In the genomic region with DNA sequence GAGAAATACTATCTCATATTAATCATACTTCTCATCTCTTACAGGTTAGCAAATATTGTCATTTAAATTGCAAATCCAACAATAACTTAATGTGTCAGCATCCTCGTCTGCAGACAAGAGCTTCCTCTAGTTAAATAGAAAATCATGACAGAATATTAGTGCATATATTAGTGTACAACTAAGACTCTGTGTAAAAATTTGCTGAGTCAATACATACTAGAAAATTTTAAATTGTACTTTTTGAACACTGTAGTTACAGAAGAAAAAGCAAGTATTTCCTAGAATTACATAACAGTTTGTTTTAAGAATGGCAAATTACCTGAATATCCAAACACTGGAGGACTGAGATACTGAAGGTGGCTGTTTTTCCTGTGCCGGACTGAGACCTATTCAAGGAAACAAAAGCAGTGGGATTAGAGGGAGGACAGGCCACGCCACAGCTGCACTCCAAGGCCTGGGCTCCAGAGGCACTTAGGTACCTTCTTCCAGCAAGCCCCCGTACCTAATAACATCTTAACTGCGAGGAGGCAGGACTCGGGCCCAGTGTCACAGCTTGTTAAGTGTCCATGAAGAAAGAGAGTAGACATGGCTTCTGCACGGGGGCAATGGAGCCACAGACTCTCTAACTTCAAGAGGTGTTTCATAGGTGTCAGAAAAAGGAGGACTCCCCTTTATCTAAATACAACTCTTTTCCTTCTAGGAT, we compare ENCODE assay signal across 27 cellular contexts. TPM values are rescaled to one million over a fixed set of nuclear protein-coding genes. Genes with fewer than 3 reads are reported as not detected.
"Had no signal": no experiment of that assay in that cellular context is flagged by ENCODE, and none has a peak within 500 bp of the region (broad histone marks: within the 10 kb centered on the region; RNA-seq: fewer than 3 reads in every experiment).

No MANE protein-coding gene starts in this region.

- ATAC-seq: activated T-helper 17 cell treated with anti-CD3 and anti-CD28 coated beads, Interleukin-2, amount 50 U/mL, for 72 hours; gastrocnemius medialis; left lung; lower lobe of right lung; natural killer cell treated with Interleukin-12 subunit alpha and Interleukin-12 subunit beta and Interleukin-15 and Interleukin-18, amount 100 ng/mL, for 72 hours; stimulated activated naive B cell treated with anti-CD40 and anti-IgM and Interleukin-4, amounts not matched to agents 10 μg/mL and 1 μg/mL and 100 μg/mL, for 72 hours had no signal

- H3K27ac Mint-ChIP-seq: activated naive CD8-positive, alpha-beta T cell treated with anti-CD3 and anti-CD28 coated beads for 36 hours; activated T-helper 17 cell treated with anti-CD3 and anti-CD28 coated beads, Interleukin-2, amount 50 U/mL, for 72 hours; natural killer cell treated with Interleukin-12 subunit alpha and Interleukin-12 subunit beta and Interleukin-15 and Interleukin-18, amount 100 ng/mL, for 72 hours; progenitor cell of endocrine pancreas had no signal

- H3K4me3 ChIP-seq: gastrocnemius medialis, left lung, lower lobe of right lung, ovary, stomach, thyroid gland, upper lobe of left lung, vagina had no signal

- H3K27ac ChIP-seq: gastrocnemius medialis, left lung, lower lobe of right lung, ovary, stomach, thyroid gland, upper lobe of left lung, vagina had no signal

- H3K9me3 ChIP-seq: gastrocnemius medialis, left lung, lower lobe of right lung, ovary, stomach, thyroid gland, upper lobe of left lung, vagina had no signal

- DNase-seq: activated CD4-positive, alpha-beta T cell treated with anti-CD3 and anti-CD28 coated beads for 4 hours; activated CD4-positive, alpha-beta T cell treated with anti-CD3 and anti-CD28 coated beads, Interleukin-2, amount 50 U/mL, for 4 hours; activated naive CD4-positive, alpha-beta T cell; activated naive CD8-positive, alpha-beta T cell treated with anti-CD3 and anti-CD28 coated beads for 36 hours; activated T-cell treated with anti-CD3 and anti-CD28 coated beads for 4 hours; amniotic stem cell; dermis blood vessel endothelial cell; effector CD8-positive, alpha-beta T cell; gastrocnemius medialis; glutamatergic neuron; left lung; lower lobe of right lung; mesendoderm; ovary; retina; stimulated activated CD4-positive, alpha-beta T cell treated with anti-CD3 and anti-CD28 coated beads, Interleukin-15, amount 100 ng/mL, for 24 hours; stimulated activated CD4-positive, alpha-beta T cell treated with anti-CD3 and anti-CD28 coated beads, Interleukin-2, amount 100 ng/mL, for 24 hours; stimulated activated naive B cell treated with anti-CD40 and anti-IgM and Interleukin-4, amounts not matched to agents 10 μg/mL and 1 μg/mL and 100 μg/mL, for 72 hours; stomach; thyroid gland; upper lobe of left lung had no signal

- H3K27me3 Mint-ChIP-seq: activated naive CD8-positive, alpha-beta T cell treated with anti-CD3 and anti-CD28 coated beads for 36 hours; activated T-helper 17 cell treated with anti-CD3 and anti-CD28 coated beads, Interleukin-2, amount 50 U/mL, for 72 hours; central memory CD8-positive, alpha-beta T cell; natural killer cell treated with Interleukin-12 subunit alpha and Interleukin-12 subunit beta and Interleukin-15 and Interleukin-18, amount 100 ng/mL, for 72 hours; progenitor cell of endocrine pancreas; stimulated activated naive B cell treated with anti-CD40 and anti-IgM and Interleukin-4, amounts not matched to agents 10 μg/mL and 1 μg/mL and 100 μg/mL, for 72 hours had no signal

- H3K4me3 Mint-ChIP-seq: activated naive CD8-positive, alpha-beta T cell treated with anti-CD3 and anti-CD28 coated beads for 36 hours; activated T-helper 17 cell treated with anti-CD3 and anti-CD28 coated beads, Interleukin-2, amount 50 U/mL, for 72 hours; central memory CD8-positive, alpha-beta T cell; natural killer cell treated with Interleukin-12 subunit alpha and Interleukin-12 subunit beta and Interleukin-15 and Interleukin-18, amount 100 ng/mL, for 72 hours; stimulated activated naive B cell treated with anti-CD40 and anti-IgM and Interleukin-4, amounts not matched to agents 10 μg/mL and 1 μg/mL and 100 μg/mL, for 72 hours had no signal

- H3K27me3 ChIP-seq: gastrocnemius medialis, left lung, ovary, stomach, thyroid gland, upper lobe of left lung, vagina had no signal

- H3K9me3 Mint-ChIP-seq: activated naive CD8-positive, alpha-beta T cell treated with anti-CD3 and anti-CD28 coated beads for 36 hours; activated T-helper 17 cell treated with anti-CD3 and anti-CD28 coated beads, Interleukin-2, amount 50 U/mL, for 72 hours; central memory CD8-positive, alpha-beta T cell; natural killer cell treated with Interleukin-12 subunit alpha and Interleukin-12 subunit beta and Interleukin-15 and Interleukin-18, amount 100 ng/mL, for 72 hours; stimulated activated naive B cell treated with anti-CD40 and anti-IgM and Interleukin-4, amounts not matched to agents 10 μg/mL and 1 μg/mL and 100 μg/mL, for 72 hours had no signal

RNA-seq across cellular contexts. Expression of gene CARD14, which starts 28.2 kb away (rescaled TPM):
- total RNA-seq: activated naive CD8-positive, alpha-beta T cell treated with anti-CD3 and anti-CD28 coated beads for 36 hours; activated T-helper 17 cell treated with anti-CD3 and anti-CD28 coated beads, Interleukin-2, amount 50 U/mL, for 72 hours; gastrocnemius medialis; natural killer cell treated with Interleukin-12 subunit alpha and Interleukin-12 subunit beta and Interleukin-15 and Interleukin-18, amount 100 ng/mL, for 72 hours; progenitor cell of endocrine pancreas; T-helper 1 cell treated with Interleukin-12 subunit alpha and Interleukin-12 subunit beta and Interleukin-4 antibody, amounts not matched to agents 30 ng/mL and 1 ng/mL, for 36 hours had no signal
